ENCODE assay signal across 1 cellular context in genomic region chr6:8108031-8108660, GRCh38.
TF ChIP-seq lines count a peak whose summit lies in the region.

No MANE protein-coding gene starts in this region.

TF ChIP-seq in HepG2, 621 proteins besides CTCF, POLR2A, EP300 and RAD21 (continued from another document and continues in another):
- TF ChIP-seq, protein P1, sequence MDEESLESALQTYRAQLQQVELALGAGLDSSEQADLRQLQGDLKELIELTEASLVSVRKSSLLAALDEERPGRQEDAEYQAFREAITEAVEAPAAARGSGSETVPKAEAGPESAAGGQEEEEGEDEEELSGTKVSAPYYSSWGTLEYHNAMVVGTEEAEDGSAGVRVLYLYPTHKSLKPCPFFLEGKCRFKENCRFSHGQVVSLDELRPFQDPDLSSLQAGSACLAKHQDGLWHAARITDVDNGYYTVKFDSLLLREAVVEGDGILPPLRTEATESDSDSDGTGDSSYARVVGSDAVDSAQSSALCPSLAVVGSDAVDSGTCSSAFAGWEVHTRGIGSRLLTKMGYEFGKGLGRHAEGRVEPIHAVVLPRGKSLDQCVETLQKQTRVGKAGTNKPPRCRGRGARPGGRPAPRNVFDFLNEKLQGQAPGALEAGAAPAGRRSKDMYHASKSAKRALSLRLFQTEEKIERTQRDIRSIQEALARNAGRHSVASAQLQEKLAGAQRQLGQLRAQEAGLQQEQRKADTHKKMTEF (CRISPR knock-in tag; IDR thresholded peaks at IDR 0.05) = peak; percentile 75
- TF ChIP-seq MIXL1 (CRISPR knock-in tag; IDR thresholded peaks at IDR 0.05) (peak; percentile 61), TIGD3 (CRISPR knock-in tag; IDR thresholded peaks at IDR 0.05; ENCODE audit: borderline replicate concordance) (0 out of 2 replicates have a peak, but pooled peaks have one; percentile 33), MYNN (CRISPR knock-in tag; IDR thresholded peaks at IDR 0.05; ENCODE audit: low read depth) (no peak), SAP130 (CRISPR knock-in tag; IDR thresholded peaks at IDR 0.05; ENCODE audit: low read depth) (peak; percentile 75), ZNF205 (CRISPR knock-in tag; IDR thresholded peaks at IDR 0.05) (peak; percentile 60; the same call in 1 of the 2 replicates), ASH2L (IDR thresholded peaks at IDR 0.05; ENCODE audit: insufficient read length, low read depth, low read length) (peak; percentile 38), NFE2L2 (IDR thresholded peaks at IDR 0.05; ENCODE audit: low read length) (peak; percentile 82), CREB1 (IDR thresholded peaks at IDR 0.05) (no peak), CREB1 (CRISPR knock-in tag; IDR thresholded peaks at IDR 0.05) (0 out of 2 replicates have a peak, but pooled peaks have one; percentile 17), ETV5 (CRISPR knock-in tag; IDR thresholded peaks at IDR 0.05; ENCODE audit: borderline replicate concordance) (peak; percentile 91), NCOA2 (CRISPR knock-in tag; IDR thresholded peaks at IDR 0.05) (peak; percentile 31), ESRRA (CRISPR knock-in tag; IDR thresholded peaks at IDR 0.05; ENCODE audit: low read depth) (peak; percentile 32; the same call in 1 of the 2 replicates), ZNF34 (CRISPR knock-in tag; IDR thresholded peaks at IDR 0.05; ENCODE audit: borderline replicate concordance) (peak; percentile 78; the same call in 1 of the 2 replicates), RARA (CRISPR knock-in tag; IDR thresholded peaks at IDR 0.05) (peak; percentile 80), CEBPG (CRISPR knock-in tag; IDR thresholded peaks at IDR 0.05) (peak; percentile 57; the same call in 1 of the 2 replicates), MAFG (CRISPR knock-in tag; IDR thresholded peaks at IDR 0.05) (peak; percentile 88), ZNF547 (CRISPR knock-in tag; IDR thresholded peaks at IDR 0.05) (no peak), ZSCAN31 (CRISPR knock-in tag; IDR thresholded peaks at IDR 0.05; ENCODE audit: low read depth) (peak; percentile 70; the same call in 1 of the 2 replicates), RXRA (CRISPR knock-in tag; IDR thresholded peaks at IDR 0.05) (peak; percentile 69; the same call in 1 of the 2 replicates), GPN1 (CRISPR knock-in tag; IDR thresholded peaks at IDR 0.05; ENCODE audit: borderline replicate concordance) (no peak), ZNF878 (CRISPR knock-in tag; IDR thresholded peaks at IDR 0.05) (peak; percentile 71; the same call in 1 of the 2 replicates), TRIM24 (CRISPR knock-in tag; IDR thresholded peaks at IDR 0.05) (peak; percentile 39; the same call in 1 of the 2 replicates), ZNF343 (CRISPR knock-in tag; IDR thresholded peaks at IDR 0.05) (0 out of 2 replicates have a peak, but pooled peaks have one; percentile 49), XRCC5 (optimal IDR thresholded peaks at IDR 0.05; ENCODE audit: low read length) (peak; percentile 44), SNAI1 (CRISPR knock-in tag; IDR thresholded peaks at IDR 0.05; ENCODE audit: borderline replicate concordance) (no peak), SALL2 (CRISPR knock-in tag; IDR thresholded peaks at IDR 0.05) (0 out of 2 replicates have a peak, but pooled peaks have one; percentile 56), HDAC2 (CRISPR knock-in tag; IDR thresholded peaks at IDR 0.05) (peak; percentile 16; the same call in 1 of the 2 replicates), POLR2G (IDR thresholded peaks at IDR 0.05; ENCODE audit: low read depth, low read length) (peak; percentile 48; the same call in 1 of the 2 replicates), ARNTL (CRISPR knock-in tag; IDR thresholded peaks at IDR 0.05) (no peak), SMAD3 (CRISPR knock-in tag; IDR thresholded peaks at IDR 0.05) (0 out of 2 replicates have a peak, but pooled peaks have one; percentile 11), MTF2 (CRISPR knock-in tag; IDR thresholded peaks at IDR 0.05; ENCODE audit: borderline replicate concordance) (no peak), HOXA9 (CRISPR knock-in tag; IDR thresholded peaks at IDR 0.05; ENCODE audit: borderline replicate concordance) (no peak), SOX13 (IDR thresholded peaks at IDR 0.05) (no peak), SOX13 (CRISPR knock-in tag; conservative IDR thresholded peaks at IDR 0.05 in 1 of 2, IDR thresholded peaks at IDR 0.05 in 1 of 2) (peak in 1 of 2 experiments; percentile 46; a peak in 1 of 4 replicates), ZNF296 (CRISPR knock-in tag; conservative IDR thresholded peaks at IDR 0.05) (no peak), ZNF331 (CRISPR knock-in tag; IDR thresholded peaks at IDR 0.05) (0 out of 2 replicates have a peak, but pooled peaks have one; percentile 45), ZBTB33 (CRISPR knock-in tag; IDR thresholded peaks at IDR 0.05) (peak; percentile 85), ZNF616 (CRISPR knock-in tag; IDR thresholded peaks at IDR 0.05; ENCODE audit: low read depth) (no peak), CHCHD3 (CRISPR knock-in tag; IDR thresholded peaks at IDR 0.05) (no peak), RBAK (CRISPR knock-in tag; IDR thresholded peaks at IDR 0.05) (no peak), NFRKB (IDR thresholded peaks at IDR 0.05) (no peak), DMAP1 (CRISPR knock-in tag; IDR thresholded peaks at IDR 0.05) (peak; percentile 35; the same call in 1 of the 2 replicates), AGO1 (IDR thresholded peaks at IDR 0.05; ENCODE audit: low read depth, low read length, poor library complexity, severe bottlenecking) (no peak), ZNF605 (CRISPR knock-in tag; IDR thresholded peaks at IDR 0.05) (peak; percentile 41; the same call in 1 of the 2 replicates)
- TF ChIP-seq, protein P2, sequence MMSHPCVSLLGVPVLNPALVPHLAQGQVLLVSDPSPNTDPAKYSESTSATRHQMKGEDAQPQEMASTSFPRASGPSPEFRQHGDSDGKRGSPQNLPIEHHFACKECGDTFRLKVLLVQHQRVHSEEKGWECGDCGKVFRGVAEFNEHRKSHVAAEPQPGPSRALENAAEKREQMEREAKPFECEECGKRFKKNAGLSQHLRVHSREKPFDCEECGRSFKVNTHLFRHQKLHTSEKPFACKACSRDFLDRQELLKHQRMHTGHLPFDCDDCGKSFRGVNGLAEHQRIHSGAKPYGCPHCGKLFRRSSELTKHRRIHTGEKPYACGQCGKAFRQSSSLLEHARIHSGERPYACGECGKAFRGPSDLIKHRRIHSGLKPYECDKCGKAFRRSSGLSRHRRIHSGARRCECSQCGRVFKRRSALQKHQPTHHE (CRISPR knock-in tag; IDR thresholded peaks at IDR 0.05; ENCODE audit: borderline replicate concordance) = no peak
- TF ChIP-seq, protein P3, sequence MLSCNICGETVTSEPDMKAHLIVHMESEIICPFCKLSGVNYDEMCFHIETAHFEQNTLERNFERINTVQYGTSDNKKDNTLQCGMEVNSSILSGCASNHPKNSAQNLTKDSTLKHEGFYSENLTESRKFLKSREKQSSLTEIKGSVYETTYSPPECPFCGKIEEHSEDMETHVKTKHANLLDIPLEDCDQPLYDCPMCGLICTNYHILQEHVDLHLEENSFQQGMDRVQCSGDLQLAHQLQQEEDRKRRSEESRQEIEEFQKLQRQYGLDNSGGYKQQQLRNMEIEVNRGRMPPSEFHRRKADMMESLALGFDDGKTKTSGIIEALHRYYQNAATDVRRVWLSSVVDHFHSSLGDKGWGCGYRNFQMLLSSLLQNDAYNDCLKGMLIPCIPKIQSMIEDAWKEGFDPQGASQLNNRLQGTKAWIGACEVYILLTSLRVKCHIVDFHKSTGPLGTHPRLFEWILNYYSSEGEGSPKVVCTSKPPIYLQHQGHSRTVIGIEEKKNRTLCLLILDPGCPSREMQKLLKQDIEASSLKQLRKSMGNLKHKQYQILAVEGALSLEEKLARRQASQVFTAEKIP (CRISPR knock-in tag; IDR thresholded peaks at IDR 0.05; ENCODE audit: borderline replicate concordance) = no peak
- TF ChIP-seq, protein P4, sequence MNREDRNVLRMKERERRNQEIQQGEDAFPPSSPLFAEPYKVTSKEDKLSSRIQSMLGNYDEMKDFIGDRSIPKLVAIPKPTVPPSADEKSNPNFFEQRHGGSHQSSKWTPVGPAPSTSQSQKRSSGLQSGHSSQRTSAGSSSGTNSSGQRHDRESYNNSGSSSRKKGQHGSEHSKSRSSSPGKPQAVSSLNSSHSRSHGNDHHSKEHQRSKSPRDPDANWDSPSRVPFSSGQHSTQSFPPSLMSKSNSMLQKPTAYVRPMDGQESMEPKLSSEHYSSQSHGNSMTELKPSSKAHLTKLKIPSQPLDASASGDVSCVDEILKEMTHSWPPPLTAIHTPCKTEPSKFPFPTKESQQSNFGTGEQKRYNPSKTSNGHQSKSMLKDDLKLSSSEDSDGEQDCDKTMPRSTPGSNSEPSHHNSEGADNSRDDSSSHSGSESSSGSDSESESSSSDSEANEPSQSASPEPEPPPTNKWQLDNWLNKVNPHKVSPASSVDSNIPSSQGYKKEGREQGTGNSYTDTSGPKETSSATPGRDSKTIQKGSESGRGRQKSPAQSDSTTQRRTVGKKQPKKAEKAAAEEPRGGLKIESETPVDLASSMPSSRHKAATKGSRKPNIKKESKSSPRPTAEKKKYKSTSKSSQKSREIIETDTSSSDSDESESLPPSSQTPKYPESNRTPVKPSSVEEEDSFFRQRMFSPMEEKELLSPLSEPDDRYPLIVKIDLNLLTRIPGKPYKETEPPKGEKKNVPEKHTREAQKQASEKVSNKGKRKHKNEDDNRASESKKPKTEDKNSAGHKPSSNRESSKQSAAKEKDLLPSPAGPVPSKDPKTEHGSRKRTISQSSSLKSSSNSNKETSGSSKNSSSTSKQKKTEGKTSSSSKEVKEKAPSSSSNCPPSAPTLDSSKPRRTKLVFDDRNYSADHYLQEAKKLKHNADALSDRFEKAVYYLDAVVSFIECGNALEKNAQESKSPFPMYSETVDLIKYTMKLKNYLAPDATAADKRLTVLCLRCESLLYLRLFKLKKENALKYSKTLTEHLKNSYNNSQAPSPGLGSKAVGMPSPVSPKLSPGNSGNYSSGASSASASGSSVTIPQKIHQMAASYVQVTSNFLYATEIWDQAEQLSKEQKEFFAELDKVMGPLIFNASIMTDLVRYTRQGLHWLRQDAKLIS (CRISPR knock-in tag; IDR thresholded peaks at IDR 0.05) = no peak
- TF ChIP-seq, protein P5, sequence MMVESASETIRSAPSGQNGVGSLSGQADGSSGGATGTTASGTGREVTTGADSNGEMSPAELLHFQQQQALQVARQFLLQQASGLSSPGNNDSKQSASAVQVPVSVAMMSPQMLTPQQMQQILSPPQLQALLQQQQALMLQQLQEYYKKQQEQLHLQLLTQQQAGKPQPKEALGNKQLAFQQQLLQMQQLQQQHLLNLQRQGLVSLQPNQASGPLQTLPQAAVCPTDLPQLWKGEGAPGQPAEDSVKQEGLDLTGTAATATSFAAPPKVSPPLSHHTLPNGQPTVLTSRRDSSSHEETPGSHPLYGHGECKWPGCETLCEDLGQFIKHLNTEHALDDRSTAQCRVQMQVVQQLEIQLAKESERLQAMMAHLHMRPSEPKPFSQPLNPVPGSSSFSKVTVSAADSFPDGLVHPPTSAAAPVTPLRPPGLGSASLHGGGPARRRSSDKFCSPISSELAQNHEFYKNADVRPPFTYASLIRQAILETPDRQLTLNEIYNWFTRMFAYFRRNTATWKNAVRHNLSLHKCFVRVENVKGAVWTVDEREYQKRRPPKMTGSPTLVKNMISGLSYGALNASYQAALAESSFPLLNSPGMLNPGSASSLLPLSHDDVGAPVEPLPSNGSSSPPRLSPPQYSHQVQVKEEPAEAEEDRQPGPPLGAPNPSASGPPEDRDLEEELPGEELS (CRISPR knock-in tag; IDR thresholded peaks at IDR 0.05) = peak; percentile 69
- TF ChIP-seq, protein P6, sequence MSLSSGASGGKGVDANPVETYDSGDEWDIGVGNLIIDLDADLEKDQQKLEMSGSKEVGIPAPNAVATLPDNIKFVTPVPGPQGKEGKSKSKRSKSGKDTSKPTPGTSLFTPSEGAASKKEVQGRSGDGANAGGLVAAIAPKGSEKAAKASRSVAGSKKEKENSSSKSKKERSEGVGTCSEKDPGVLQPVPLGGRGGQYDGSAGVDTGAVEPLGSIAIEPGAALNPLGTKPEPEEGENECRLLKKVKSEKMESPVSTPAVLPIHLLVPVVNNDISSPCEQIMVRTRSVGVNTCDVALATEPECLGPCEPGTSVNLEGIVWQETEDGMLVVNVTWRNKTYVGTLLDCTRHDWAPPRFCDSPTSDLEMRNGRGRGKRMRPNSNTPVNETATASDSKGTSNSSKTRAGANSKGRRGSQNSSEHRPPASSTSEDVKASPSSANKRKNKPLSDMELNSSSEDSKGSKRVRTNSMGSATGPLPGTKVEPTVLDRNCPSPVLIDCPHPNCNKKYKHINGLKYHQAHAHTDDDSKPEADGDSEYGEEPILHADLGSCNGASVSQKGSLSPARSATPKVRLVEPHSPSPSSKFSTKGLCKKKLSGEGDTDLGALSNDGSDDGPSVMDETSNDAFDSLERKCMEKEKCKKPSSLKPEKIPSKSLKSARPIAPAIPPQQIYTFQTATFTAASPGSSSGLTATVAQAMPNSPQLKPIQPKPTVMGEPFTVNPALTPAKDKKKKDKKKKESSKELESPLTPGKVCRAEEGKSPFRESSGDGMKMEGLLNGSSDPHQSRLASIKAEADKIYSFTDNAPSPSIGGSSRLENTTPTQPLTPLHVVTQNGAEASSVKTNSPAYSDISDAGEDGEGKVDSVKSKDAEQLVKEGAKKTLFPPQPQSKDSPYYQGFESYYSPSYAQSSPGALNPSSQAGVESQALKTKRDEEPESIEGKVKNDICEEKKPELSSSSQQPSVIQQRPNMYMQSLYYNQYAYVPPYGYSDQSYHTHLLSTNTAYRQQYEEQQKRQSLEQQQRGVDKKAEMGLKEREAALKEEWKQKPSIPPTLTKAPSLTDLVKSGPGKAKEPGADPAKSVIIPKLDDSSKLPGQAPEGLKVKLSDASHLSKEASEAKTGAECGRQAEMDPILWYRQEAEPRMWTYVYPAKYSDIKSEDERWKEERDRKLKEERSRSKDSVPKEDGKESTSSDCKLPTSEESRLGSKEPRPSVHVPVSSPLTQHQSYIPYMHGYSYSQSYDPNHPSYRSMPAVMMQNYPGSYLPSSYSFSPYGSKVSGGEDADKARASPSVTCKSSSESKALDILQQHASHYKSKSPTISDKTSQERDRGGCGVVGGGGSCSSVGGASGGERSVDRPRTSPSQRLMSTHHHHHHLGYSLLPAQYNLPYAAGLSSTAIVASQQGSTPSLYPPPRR (CRISPR knock-in tag; IDR thresholded peaks at IDR 0.05; ENCODE audit: borderline replicate concordance) = peak; percentile 35
